Comparison of ENCODE assay signal across 19 cellular contexts in the genomic region with DNA sequence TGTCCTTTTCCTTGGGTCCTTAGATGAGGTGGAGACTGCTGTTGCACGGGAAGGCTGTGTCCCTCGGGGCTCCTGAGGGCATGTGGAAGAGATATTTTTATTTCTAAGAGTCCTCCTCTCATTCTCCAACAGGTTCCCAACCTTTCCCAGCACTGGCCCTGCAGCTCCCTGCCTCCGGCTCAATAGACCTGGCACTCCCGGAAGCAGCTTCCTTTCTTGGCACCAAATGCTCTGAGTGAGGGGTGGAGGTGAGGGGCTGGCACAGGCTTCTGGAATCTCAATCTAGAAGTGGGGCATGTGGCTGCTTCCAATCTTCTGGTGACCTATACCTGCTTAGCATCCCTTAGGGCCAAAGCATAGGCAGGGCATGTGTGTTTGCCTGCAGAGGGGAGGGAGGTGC. TPM values are rescaled to one million over a fixed set of nuclear protein-coding genes. Genes with fewer than 3 reads are reported as not detected.
DNase-seq lines count a peak whose midpoint lies in the region; ATAC-seq and TF ChIP-seq lines count a peak whose summit lies in the region.
"Had no signal": no experiment of that assay in that cellular context is flagged by ENCODE, and none has a peak within 500 bp of the region (broad histone marks: within the 10 kb centered on the region; RNA-seq: fewer than 3 reads in every experiment).

No MANE protein-coding gene starts in this region.

- peaks cover 4% of the 10 kb centered on the region for H3K27me3 Mint-ChIP-seq in central memory CD8-positive, alpha-beta T cell

- TF ChIP-seq CTCF in right atrium auricular region (IDR thresholded peaks at IDR 0.05) (no peak), upper lobe of left lung (IDR thresholded peaks at IDR 0.05) (no peak)

- WGBS in upper lobe of left lung, 2 donors = 67 to 68% methylated on average over 4 of the region's 4 CpGs

- H3K27ac Mint-ChIP-seq in central memory CD8-positive, alpha-beta T cell (ENCODE audit: low read depth) = peak overlapping the region; percentile 32
- H3K27ac Mint-ChIP-seq: CD4-positive, alpha-beta T cell had no signal

- DNase-seq in cardiac septum (ENCODE audit: low spot score) = peak; percentile 39
- no peak for DNase-seq in right atrium auricular region (ENCODE audit: low spot score)
- no peak for DNase-seq in central memory CD8-positive, alpha-beta T cell (ENCODE audit: low spot score in 2 of 2)
- peak; percentile 27 for DNase-seq in sciatic nerve (ENCODE audit: low spot score)
- DNase-seq in upper lobe of left lung = no peak
- DNase-seq in germinal center (ENCODE audit: low spot score) = no peak
- DNase-seq: ACHN; Caco-2; CD4-positive, alpha-beta T cell; DMS153; DMS79; GDM1; GM23248; HCEC 1CT; IMR-90 had no signal

- TF ChIP-seq EP300 in upper lobe of left lung (IDR thresholded peaks at IDR 0.05) = no peak

- H3K9me3 ChIP-seq in right atrium auricular region (no peaks in the 10 kb centered on the region), upper lobe of left lung (no peaks in the 10 kb centered on the region)
- H3K9me3 ChIP-seq: Caco-2 had no signal

- intact Hi-C loops in cardiac septum (cut with DNase I) = no loop called here
- intact Hi-C loops in sciatic nerve (cut with DNase I) = no loop called here

- H3K4me3 ChIP-seq in right atrium auricular region = no peak overlapping the region
- no peak overlapping the region for H3K4me3 ChIP-seq in upper lobe of left lung
- H3K4me3 ChIP-seq: GM23248 had no signal

- no peak overlapping the region for H3K4me3 Mint-ChIP-seq in central memory CD8-positive, alpha-beta T cell
- H3K4me3 Mint-ChIP-seq: CD4-positive, alpha-beta T cell had no signal

- no peaks in the 10 kb centered on the region for H3K36me3 ChIP-seq in right atrium auricular region
- H3K36me3 ChIP-seq in upper lobe of left lung = no peaks in the 10 kb centered on the region

- H3K4me1 Mint-ChIP-seq in central memory CD8-positive, alpha-beta T cell = peaks cover 2% of the 10 kb centered on the region

- H3K9me3 Mint-ChIP-seq in central memory CD8-positive, alpha-beta T cell = no peaks in the 10 kb centered on the region
- H3K9me3 Mint-ChIP-seq: CD4-positive, alpha-beta T cell had no signal

- no peak for TF ChIP-seq POLR2A in upper lobe of left lung (IDR thresholded peaks at IDR 0.05)

- H3K27me3 ChIP-seq in right atrium auricular region (no peaks in the 10 kb centered on the region), upper lobe of left lung (no peaks in the 10 kb centered on the region)

- H3K4me1 ChIP-seq in right atrium auricular region = peaks cover 0 to 16% of the 10 kb centered on the region in 2 donors
- peaks cover 0 to 6% (median 2%) of the 10 kb centered on the region in 4 donors for H3K4me1 ChIP-seq in upper lobe of left lung
- H3K4me1 ChIP-seq: Caco-2 had no signal

- no peak for ATAC-seq in central memory CD8-positive, alpha-beta T cell (replicated peaks; ENCODE audit: extremely low read depth, poor library complexity, severe bottlenecking)
- ATAC-seq in sciatic nerve = no peak
- ATAC-seq in upper lobe of left lung (ENCODE audit: low FRiP score in 2 of 2) = no peak
- ATAC-seq in HG02852 (IDR thresholded peaks at IDR 0.05; ENCODE audit: unreplicated experiment) = no peak

- no peaks in the 10 kb centered on the region for H3K36me3 Mint-ChIP-seq in central memory CD8-positive, alpha-beta T cell (ENCODE audit: insufficient read depth)

- no peak overlapping the region for H3K27ac ChIP-seq in right atrium auricular region
- H3K27ac ChIP-seq in upper lobe of left lung = no peak overlapping the region
- H3K27ac ChIP-seq: C4-2B, GM23248 had no signal

RNA-seq across cellular contexts. Expression of a gene that starts 4.5 kb away (rescaled TPM):
- total RNA-seq in cardiac septum = not detected
- not detected for total RNA-seq in right atrium auricular region
- total RNA-seq in sciatic nerve = not detected
- not detected for total RNA-seq in upper lobe of left lung
- total RNA-seq: Caco-2; CD4-positive, alpha-beta T cell; Daoy; GM23248; H4; IMR-90 had no signal

RNA-seq across cellular contexts. Expression of a gene that starts 43.1 kb away (rescaled TPM):
- 19.7 TPM for total RNA-seq in cardiac septum
- total RNA-seq in right atrium auricular region = 10 to 100 TPM in 1 of 2 donors, 1 to 10 TPM in 1; 9.0 to 12.0 TPM
- total RNA-seq in sciatic nerve = 32.5 TPM
- total RNA-seq in upper lobe of left lung = 10 to 100 TPM; 14.7 to 34.8 (median 27.6) TPM

RNA-seq across cellular contexts. Expression of a gene that starts 49.5 kb away (rescaled TPM):
- total RNA-seq in cardiac septum (29.8 TPM), right atrium auricular region (10 to 100 TPM; 26.6 to 33.5 TPM), sciatic nerve (38.4 TPM), upper lobe of left lung (100 to 1,000 TPM in 1 of 6 donors, 10 to 100 TPM in 5; 39.2 to 170 (median 50.9) TPM)

Comparison
In these comparisons a context has a peak if more than half of its experiments do, and no peak if none do; other contexts are left out.
1. DNase-seq: peak in cardiac septum (single experiment) and sciatic nerve (single experiment); none in right atrium auricular region (single experiment), central memory CD8-positive, alpha-beta T cell (0 of 2), upper lobe of left lung (0 of 2) and germinal center (single experiment).